In genomic region chr5:116395708-116396203, GRCh38 we compare ENCODE assay signal across 11 cellular contexts.
A peak's percentile ranks its signal among the peaks of the same experiment; 100 is the strongest.
DNase-seq lines count a peak whose midpoint lies in the region; TF ChIP-seq lines count a peak whose summit lies in the region.
"Had no signal": no experiment of that assay in that cellular context is flagged by ENCODE, and none has a peak within 500 bp of the region (broad histone marks: within the 10 kb centered on the region; RNA-seq: fewer than 3 reads in every experiment).

No MANE protein-coding gene starts in this region.

- H3K4me3 ChIP-seq in esophagus muscularis mucosa, result no peak overlapping the region
- H3K4me3 ChIP-seq: Peyer's patch had no signal

- H3K36me3 Mint-ChIP-seq in type B pancreatic cell, result no peaks in the 10 kb centered on the region

- intact Hi-C loops in esophagus muscularis mucosa (cut with DNase I), result no loop called here

- H3K36me3 ChIP-seq in esophagus muscularis mucosa, result peaks cover 0 to 7% (median 0%) of the 10 kb centered on the region in 4 donors
- H3K36me3 ChIP-seq: Peyer's patch had no signal

- no peak for TF ChIP-seq POLR2A in esophagus muscularis mucosa (IDR thresholded peaks at IDR 0.05; ENCODE audit: low read depth)

- no peaks in the 10 kb centered on the region for H3K27me3 Mint-ChIP-seq in type B pancreatic cell
- H3K27me3 Mint-ChIP-seq: activated CD8-positive, alpha-beta T cell treated with anti-CD3 and anti-CD28 coated beads for 36 hours had no signal

- peaks cover 9% of the 10 kb centered on the region for H3K4me1 Mint-ChIP-seq in type B pancreatic cell (ENCODE audit: unreplicated experiment)

- no peaks in the 10 kb centered on the region for H3K9me3 Mint-ChIP-seq in type B pancreatic cell

- no peak for TF ChIP-seq EP300 in esophagus muscularis mucosa (IDR thresholded peaks at IDR 0.05)

- peak overlapping the region; percentile 24 for H3K4me3 Mint-ChIP-seq in type B pancreatic cell
- H3K4me3 Mint-ChIP-seq: activated CD8-positive, alpha-beta T cell treated with anti-CD3 and anti-CD28 coated beads for 36 hours had no signal

- WGBS in esophagus muscularis mucosa, result 25% methylated on average over 3 of the region's 3 CpGs

- peak overlapping the region; percentile 70 to 81 (median 75) for H3K27ac ChIP-seq in esophagus muscularis mucosa (replicated peaks in 1 of 4)

- in situ Hi-C loops in GM13976 (cut with MboI; ENCODE audit: low sequenced_read_pairs, unreplicated experiment), result no loop called here

- TF ChIP-seq CTCF in esophagus muscularis mucosa (IDR thresholded peaks at IDR 0.05), result no peak
- TF ChIP-seq CTCF in type B pancreatic cell (conservative IDR thresholded peaks at IDR 0.05), result no peak
- TF ChIP-seq CTCF in GM13976 (IDR thresholded peaks at IDR 0.05; ENCODE audit: borderline replicate concordance, control extremely low read depth, extremely low read depth, insufficient read depth, missing control alignments), result no peak

- DNase-seq in NCI-H2196 (lab: John Stamatoyannopoulos, UW; ENCODE audit: unreplicated experiment) (peak; percentile 42), NCI-H2196 treated with DMSO at 0.1 percent for 48 hours (lab: John Stamatoyannopoulos, UW; ENCODE audit: unreplicated experiment) (no peak), esophagus muscularis mucosa (ENCODE audit: extremely low spot score) (no peak), midbrain (lab: John Stamatoyannopoulos, UW) (peak; percentile 59), type B pancreatic cell (ENCODE audit: extremely low spot score, unreplicated experiment) (no peak), NCI-H1694 treated with DMSO at 0.1 percent for 48 hours (lab: John Stamatoyannopoulos, UW) (no peak), GM13976 (ENCODE audit: low spot score) (no peak), NCI-H187 (lab: John Stamatoyannopoulos, UW) (no peak)
- DNase-seq: activated CD8-positive, alpha-beta T cell treated with anti-CD3 and anti-CD28 coated beads for 36 hours; activated effector memory CD4-positive, alpha-beta T cell treated with Interleukin-2 at 50 U/mL for 16 hours; Peyer's patch had no signal

- peaks cover 23 to 35% (median 30%) of the 10 kb centered on the region in 4 donors for H3K4me1 ChIP-seq in esophagus muscularis mucosa

- peak overlapping the region; percentile 14 for H3K27ac Mint-ChIP-seq in type B pancreatic cell
- H3K27ac Mint-ChIP-seq: activated CD8-positive, alpha-beta T cell treated with anti-CD3 and anti-CD28 coated beads for 36 hours had no signal

- no peaks in the 10 kb centered on the region for H3K9me3 ChIP-seq in esophagus muscularis mucosa
- H3K9me3 ChIP-seq: Peyer's patch had no signal

- no peaks in the 10 kb centered on the region for H3K27me3 ChIP-seq in esophagus muscularis mucosa
- H3K27me3 ChIP-seq: Peyer's patch had no signal

Comparison
In these comparisons a context has a peak if more than half of its experiments do, and no peak if none do; other contexts are left out.
1. DNase-seq: peak in NCI-H2196 (single experiment) and midbrain (single experiment); none in NCI-H2196 treated with DMSO at 0.1 percent for 48 hours (single experiment), esophagus muscularis mucosa (single experiment), type B pancreatic cell (single experiment), NCI-H1694 treated with DMSO at 0.1 percent for 48 hours (single experiment), GM13976 (single experiment) and NCI-H187 (0 of 2).